16 cellular contexts compared by ENCODE assay signal in genomic region chr12:88247241-88247643, GRCh38.
DNase-seq lines count a peak whose midpoint lies in the region; TF ChIP-seq lines count a peak whose summit lies in the region.
"Had no signal": no experiment of that assay in that cellular context is flagged by ENCODE, and none has a peak within 500 bp of the region (broad histone marks: within the 10 kb centered on the region; RNA-seq: fewer than 3 reads in every experiment).

No MANE protein-coding gene starts in this region.

- POLR2A ChIA-PET in RWPE1 (lab: Yijun Ruan, JAX; ENCODE audit: low non-redundant PET) = no interaction called here

- no peaks in the 10 kb centered on the region for H4K20me1 ChIP-seq in smooth muscle cell (ENCODE audit: low read depth)

- H3K9ac ChIP-seq in smooth muscle cell (ENCODE audit: low read depth) = no peak overlapping the region

- CTCF ChIA-PET in RWPE1 (lab: Yijun Ruan, JAX) = no interaction called here

- H3F3A ChIP-seq in smooth muscle cell (ENCODE audit: low read depth) = peaks cover 5% of the 10 kb centered on the region

- no peaks in the 10 kb centered on the region for H3K36me3 ChIP-seq in smooth muscle cell (ENCODE audit: low read depth)
- H3K36me3 ChIP-seq: gastrocnemius medialis, ovary had no signal

- no peaks in the 10 kb centered on the region for H3K79me2 ChIP-seq in smooth muscle cell (ENCODE audit: low read depth)

- H2AFZ ChIP-seq in smooth muscle cell (ENCODE audit: low read depth) = no peak overlapping the region

- TF ChIP-seq CTCF in RWPE1 (conservative IDR thresholded peaks at IDR 0.05; ENCODE audit: low read depth) = no peak
- no peak for TF ChIP-seq CTCF in fibroblast of mammary gland (conservative IDR thresholded peaks at IDR 0.05; ENCODE audit: control insufficient read depth, insufficient read depth, low read depth, low read length)
- TF ChIP-seq CTCF in smooth muscle cell (IDR thresholded peaks at IDR 0.05; ENCODE audit: borderline replicate concordance, insufficient read depth, poor library complexity, severe bottlenecking) = no peak

- H3K4me2 ChIP-seq in smooth muscle cell = peak overlapping the region; percentile 10

- WGBS in smooth muscle cell (ENCODE audit: low lambda C conversion rate) = 61% methylated on average over 2 of the region's 2 CpGs

- H3K27ac ChIP-seq in RWPE1 = no peak overlapping the region
- H3K27ac ChIP-seq in smooth muscle cell (ENCODE audit: low read depth) = peak overlapping the region; percentile 61
- H3K27ac ChIP-seq: 22Rv1, body of pancreas, gastrocnemius medialis, ovary had no signal

- peak; percentile 13 for DNase-seq in DMS53 (lab: John Stamatoyannopoulos, UW)
- DNase-seq in DMS53 treated with DMSO at 0.1 percent for 48 hours (lab: John Stamatoyannopoulos, UW; ENCODE audit: unreplicated experiment) = no peak
- DNase-seq in RWPE1 (ENCODE audit: low spot score) = peak; percentile 41
- peak; percentile 92 for DNase-seq in fibroblast of mammary gland (ENCODE audit: low read depth)
- DNase-seq in smooth muscle cell (lab: John Stamatoyannopoulos, UW; ENCODE audit: unreplicated experiment) = no peak
- no peak for DNase-seq in activated gamma-delta T cell (lab: John Stamatoyannopoulos, UW)
- no peak for DNase-seq in NCI-H1417 (lab: John Stamatoyannopoulos, UW)
- DNase-seq in NCI-H2171 treated with DMSO at 0.1 percent for 48 hours (lab: John Stamatoyannopoulos, UW) = no peak
- DNase-seq: body of pancreas; gastrocnemius medialis; GDM1; left ventricle myocardium superior; NCI-H2227 treated with DMSO at 0.1 percent for 48 hours; ovary; stimulated activated CD4-positive, alpha-beta T cell treated with anti-CD3 and anti-CD28 coated beads, Interleukin-2, amount 100 ng/mL, for 48 hours had no signal

- H3K4me3 ChIP-seq in fibroblast of mammary gland (ENCODE audit: control insufficient read depth, low read depth, low read length) (no peak overlapping the region), smooth muscle cell (no peak overlapping the region)
- H3K4me3 ChIP-seq: body of pancreas, gastrocnemius medialis, ovary had no signal

- H3K27me3 ChIP-seq in smooth muscle cell (ENCODE audit: low read depth) = no peaks in the 10 kb centered on the region
- H3K27me3 ChIP-seq: body of pancreas, gastrocnemius medialis, ovary had no signal

- H3K4me1 ChIP-seq in smooth muscle cell (ENCODE audit: low read depth) = no peaks in the 10 kb centered on the region
- H3K4me1 ChIP-seq: body of pancreas, gastrocnemius medialis had no signal

- no peaks in the 10 kb centered on the region for H3K9me3 ChIP-seq in smooth muscle cell (replicated peaks; ENCODE audit: low read depth)
- H3K9me3 ChIP-seq: body of pancreas, gastrocnemius medialis, ovary had no signal

Comparison
In these comparisons a context has a peak if more than half of its experiments do, and no peak if none do; other contexts are left out.
1. DNase-seq: peak in DMS53 (single experiment), RWPE1 (single experiment) and fibroblast of mammary gland (single experiment); none in DMS53 treated with DMSO at 0.1 percent for 48 hours (single experiment), smooth muscle cell (single experiment), activated gamma-delta T cell (single experiment), NCI-H1417 (0 of 3) and NCI-H2171 treated with DMSO at 0.1 percent for 48 hours (single experiment).